1 cellular context compared by ENCODE assay signal in the genomic region with DNA sequence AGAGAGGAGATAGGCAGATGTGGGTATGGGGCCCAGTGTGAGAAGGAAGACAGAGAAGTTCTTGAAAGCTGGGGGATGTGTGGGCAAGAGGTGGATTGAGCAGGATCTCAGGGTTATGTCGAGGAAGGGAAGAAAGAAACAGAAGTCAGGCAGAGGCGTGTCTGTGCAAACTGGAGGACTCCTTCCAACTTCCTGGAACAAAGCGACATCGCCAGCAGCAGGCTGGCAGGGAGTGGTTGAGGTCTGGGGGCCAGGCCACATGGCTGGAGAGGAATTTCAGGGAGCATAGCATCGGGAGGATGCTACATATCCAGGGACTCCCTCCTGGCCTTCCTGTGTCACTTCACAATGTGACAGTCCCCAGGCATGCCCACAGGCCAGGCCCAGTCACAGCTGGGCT.
TF ChIP-seq lines count a peak whose summit lies in the region.

No MANE protein-coding gene starts in this region.

TF ChIP-seq in HepG2, 621 proteins besides CTCF, POLR2A, EP300 and RAD21:
- TF ChIP-seq PBX2 (CRISPR knock-in tag; IDR thresholded peaks at IDR 0.05), result no peak
- TF ChIP-seq ZNF724P (CRISPR knock-in tag; IDR thresholded peaks at IDR 0.05; ENCODE audit: borderline replicate concordance), result no peak
- no peak for TF ChIP-seq ZNF781 (CRISPR knock-in tag; IDR thresholded peaks at IDR 0.05; ENCODE audit: borderline replicate concordance, not compliant biosample characterization)
- TF ChIP-seq MEIS2 (CRISPR knock-in tag; IDR thresholded peaks at IDR 0.05), result no peak
- TF ChIP-seq, protein P1, sequence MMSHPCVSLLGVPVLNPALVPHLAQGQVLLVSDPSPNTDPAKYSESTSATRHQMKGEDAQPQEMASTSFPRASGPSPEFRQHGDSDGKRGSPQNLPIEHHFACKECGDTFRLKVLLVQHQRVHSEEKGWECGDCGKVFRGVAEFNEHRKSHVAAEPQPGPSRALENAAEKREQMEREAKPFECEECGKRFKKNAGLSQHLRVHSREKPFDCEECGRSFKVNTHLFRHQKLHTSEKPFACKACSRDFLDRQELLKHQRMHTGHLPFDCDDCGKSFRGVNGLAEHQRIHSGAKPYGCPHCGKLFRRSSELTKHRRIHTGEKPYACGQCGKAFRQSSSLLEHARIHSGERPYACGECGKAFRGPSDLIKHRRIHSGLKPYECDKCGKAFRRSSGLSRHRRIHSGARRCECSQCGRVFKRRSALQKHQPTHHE (CRISPR knock-in tag; IDR thresholded peaks at IDR 0.05; ENCODE audit: borderline replicate concordance), result no peak
- no peak for TF ChIP-seq ZNF557 (CRISPR knock-in tag; IDR thresholded peaks at IDR 0.05)
- no peak for TF ChIP-seq ELF3 (CRISPR knock-in tag; IDR thresholded peaks at IDR 0.05)
- TF ChIP-seq TP53 (CRISPR knock-in tag; conservative IDR thresholded peaks at IDR 0.05), result no peak
- TF ChIP-seq RCOR2 (CRISPR knock-in tag; IDR thresholded peaks at IDR 0.05), result no peak
- no peak for TF ChIP-seq ZNF768 (CRISPR knock-in tag; IDR thresholded peaks at IDR 0.05)
- no peak for TF ChIP-seq ZFP41 (CRISPR knock-in tag; IDR thresholded peaks at IDR 0.05; ENCODE audit: borderline replicate concordance)
- no peak for TF ChIP-seq PHB2 (IDR thresholded peaks at IDR 0.05; ENCODE audit: partially characterized antibody)
- TF ChIP-seq U2AF1 (optimal IDR thresholded peaks at IDR 0.05; ENCODE audit: low read depth, low read length), result no peak
- TF ChIP-seq ZNF530 (CRISPR knock-in tag; IDR thresholded peaks at IDR 0.05; ENCODE audit: low read depth), result no peak
- TF ChIP-seq PAXIP1 (CRISPR knock-in tag; conservative IDR thresholded peaks at IDR 0.05), result no peak
- TF ChIP-seq ZNF496 (CRISPR knock-in tag; IDR thresholded peaks at IDR 0.05; ENCODE audit: insufficient replicate concordance), result no peak
- TF ChIP-seq DDIT3 (CRISPR knock-in tag; IDR thresholded peaks at IDR 0.05), result no peak
- no peak for TF ChIP-seq KDM1A (CRISPR knock-in tag; IDR thresholded peaks at IDR 0.05)
- no peak for TF ChIP-seq CHD4 (IDR thresholded peaks at IDR 0.05; ENCODE audit: borderline replicate concordance, low read length)
- TF ChIP-seq PHF20 (CRISPR knock-in tag; IDR thresholded peaks at IDR 0.05), result no peak
